8 cellular contexts compared by ENCODE assay signal in genomic region chr3:111541911-111542483, GRCh38. TPM values are rescaled to one million over a fixed set of nuclear protein-coding genes. Genes with fewer than 3 reads are reported as not detected.
DNase-seq lines count a peak whose midpoint lies in the region; ATAC-seq and TF ChIP-seq lines count a peak whose summit lies in the region.

TSS of gene CD96 (plus strand) at chr3:111542197. CDS start at chr3:111542249, 52 bp downstream.

- peaks cover 14% of the 10 kb centered on the region for H3K36me3 Mint-ChIP-seq in activated naive CD8-positive, alpha-beta T cell treated with anti-CD3 and anti-CD28 coated beads, Interleukin-2, amount 50 U/mL, for 24 hours (ENCODE audit: low read depth)

- intact Hi-C loops in gastrocnemius medialis (cut with DNase I; ENCODE audit: low total_unique reads): no loop called here
- intact Hi-C loops in left ventricle myocardium inferior (cut with micrococcal nuclease): no loop called here

- DNase-seq in AG08396 (ENCODE audit: low spot score): peak; percentile 18
- DNase-seq in SK-MEL-5 (ENCODE audit: low read depth, low spot score): peak; percentile 97
- peak; percentile 51 for DNase-seq in activated naive CD8-positive, alpha-beta T cell treated with anti-CD3 and anti-CD28 coated beads, Interleukin-2, amount 50 U/mL, for 24 hours
- DNase-seq in stimulated activated CD4-positive, alpha-beta T cell treated with anti-CD3 and anti-CD28 coated beads, Interleukin-2, amount 100 ng/mL, for 24 hours: peak; percentile 60 to 73
- no peak for DNase-seq in retina
- DNase-seq in gastrocnemius medialis: no peak
- DNase-seq in left ventricle myocardium inferior: no peak

- H3K27me3 Mint-ChIP-seq in activated naive CD8-positive, alpha-beta T cell treated with anti-CD3 and anti-CD28 coated beads, Interleukin-2, amount 50 U/mL, for 24 hours: no peaks in the 10 kb centered on the region

- peaks cover 4% of the 10 kb centered on the region for H3K9me3 Mint-ChIP-seq in activated naive CD8-positive, alpha-beta T cell treated with anti-CD3 and anti-CD28 coated beads, Interleukin-2, amount 50 U/mL, for 24 hours

- peak; percentile 52 for ATAC-seq in GM21723 (IDR thresholded peaks at IDR 0.05; ENCODE audit: unreplicated experiment)
- peak; percentile 73 for ATAC-seq in activated naive CD8-positive, alpha-beta T cell treated with anti-CD3 and anti-CD28 coated beads, Interleukin-2, amount 50 U/mL, for 24 hours
- ATAC-seq in gastrocnemius medialis: no peak

- peaks cover 87% of the 10 kb centered on the region for H3K4me1 Mint-ChIP-seq in activated naive CD8-positive, alpha-beta T cell treated with anti-CD3 and anti-CD28 coated beads, Interleukin-2, amount 50 U/mL, for 24 hours

- H3K4me3 Mint-ChIP-seq in activated naive CD8-positive, alpha-beta T cell treated with anti-CD3 and anti-CD28 coated beads, Interleukin-2, amount 50 U/mL, for 24 hours: peak within 1 kb of the TSS; percentile 81

- TF ChIP-seq CTCF in gastrocnemius medialis (IDR thresholded peaks at IDR 0.05 in 4 of 5, conservative IDR thresholded peaks at IDR 0.05 in 1 of 5) (no peak), left ventricle myocardium inferior (IDR thresholded peaks at IDR 0.05; ENCODE audit: borderline replicate concordance) (no peak)

- H3K4me1 ChIP-seq in gastrocnemius medialis (no peaks in the 10 kb centered on the region), left ventricle myocardium inferior (no peaks in the 10 kb centered on the region)

- in situ Hi-C loops in SK-MEL-5 (cut with HindIII; ENCODE audit: low pct_unique_long_range_greater_than_20kb, low sequenced_read_pairs): no loop called here
- in situ Hi-C loops in gastrocnemius medialis (cut with MboI; ENCODE audit: low sequenced_read_pairs in 4 of 4): no loop called here

- peaks cover 0 to 4% (median 0%) of the 10 kb centered on the region in 3 donors for H3K27me3 ChIP-seq in gastrocnemius medialis
- peaks cover 33% of the 10 kb centered on the region for H3K27me3 ChIP-seq in left ventricle myocardium inferior (ENCODE audit: low read depth)

- H3K27ac ChIP-seq in gastrocnemius medialis (no peak within 1 kb of the TSS), left ventricle myocardium inferior (replicated peaks) (no peak within 1 kb of the TSS)

- H3K9me3 ChIP-seq in gastrocnemius medialis (no peaks in the 10 kb centered on the region), left ventricle myocardium inferior (replicated peaks) (no peaks in the 10 kb centered on the region)

- no peak for TF ChIP-seq POLR2A in gastrocnemius medialis (IDR thresholded peaks at IDR 0.05)

- peak within 1 kb of the TSS; percentile 98 for H3K27ac Mint-ChIP-seq in activated naive CD8-positive, alpha-beta T cell treated with anti-CD3 and anti-CD28 coated beads, Interleukin-2, amount 50 U/mL, for 24 hours

- H3K4me3 ChIP-seq in gastrocnemius medialis (no peak within 1 kb of the TSS), left ventricle myocardium inferior (no peak within 1 kb of the TSS)

- H3K36me3 ChIP-seq in gastrocnemius medialis (no peaks in the 10 kb centered on the region), left ventricle myocardium inferior (no peaks in the 10 kb centered on the region)

RNA-seq across cellular contexts. Expression of gene CD96, which starts in this region (rescaled TPM):
- total RNA-seq in SK-MEL-5 (2014; rRNA removed; shearing (Covaris generic)): 60.5 and 72.2 TPM in 2 replicates
- 42.5 and 45.5 TPM in 2 replicates for polyA plus RNA-seq in SK-MEL-5 (2015; cell fraction: cytosol; rRNA removed)
- polyA plus RNA-seq in SK-MEL-5 (2015; cell fraction: nucleus; rRNA removed): 14.7 and 35.3 TPM in 2 replicates
- total RNA-seq in gastrocnemius medialis: under 1 TPM in 1 of 4 donors, not detected in 3; 0.85 TPM
- 0.33 TPM for total RNA-seq in left ventricle myocardium inferior

Comparison
In these comparisons a context has a peak if more than half of its experiments do, and no peak if none do; other contexts are left out.
1. RNA of gene CD96 (total RNA-seq): 60.5 to 72.2 TPM in SK-MEL-5; 0.33 TPM in left ventricle myocardium inferior (single experiment) and 0.85 TPM in gastrocnemius medialis; every median in the first group is over 10 times any median in the second.
2. DNase-seq: peak in AG08396 (single experiment), SK-MEL-5 (single experiment), activated naive CD8-positive, alpha-beta T cell treated with anti-CD3 and anti-CD28 coated beads, Interleukin-2, amount 50 U/mL, for 24 hours (single experiment) and stimulated activated CD4-positive, alpha-beta T cell treated with anti-CD3 and anti-CD28 coated beads, Interleukin-2, amount 100 ng/mL, for 24 hours (2 of 2); none in retina (single experiment), gastrocnemius medialis (0 of 2) and left ventricle myocardium inferior (single experiment).
3. ATAC-seq: peak in GM21723 (single experiment) and activated naive CD8-positive, alpha-beta T cell treated with anti-CD3 and anti-CD28 coated beads, Interleukin-2, amount 50 U/mL, for 24 hours (single experiment); none in gastrocnemius medialis (0 of 2).